Comparison of ENCODE assay signal across 9 cellular contexts in genomic region chr22:37186228-37186996, GRCh38. TPM values are rescaled to one million over a fixed set of nuclear protein-coding genes. Genes with fewer than 3 reads are reported as not detected.
DNase-seq lines count a peak whose midpoint lies in the region; ATAC-seq and TF ChIP-seq lines count a peak whose summit lies in the region.
"Had no signal": no experiment of that assay in that cellular context is flagged by ENCODE, and none has a peak within 500 bp of the region (broad histone marks: within the 10 kb centered on the region; RNA-seq: fewer than 3 reads in every experiment).

No MANE protein-coding gene starts in this region.

- no TSS peak for BruUV-seq in PC-9 (replicated peaks; lab: Mats Ljungman, UMichigan)

- no peaks in the 10 kb centered on the region for H3K9me3 ChIP-seq in PC-9 (ENCODE audit: insufficient read depth, low read depth)

- TF ChIP-seq CTCF in PC-9 (conservative IDR thresholded peaks at IDR 0.05) = no peak
- TF ChIP-seq CTCF in brain (conservative IDR thresholded peaks at IDR 0.05) = no peak

- no peaks in the 10 kb centered on the region for H4K20me1 ChIP-seq in PC-9 (ENCODE audit: insufficient read depth)

- H3K27me3 ChIP-seq in PC-9 (ENCODE audit: insufficient read depth, low read depth) = no peaks in the 10 kb centered on the region

- H3K4me3 ChIP-seq in PC-9 = peak overlapping the region; percentile 65

- H3K9me3 Mint-ChIP-seq in brain = peaks cover 0 to 3% (median 0%) of the 10 kb centered on the region in 5 experiments

- peaks cover 30% of the 10 kb centered on the region for H3K79me2 ChIP-seq in PC-9 (ENCODE audit: low read depth)

- no peaks in the 10 kb centered on the region for H3K9me2 ChIP-seq in PC-9 (ENCODE audit: insufficient read depth)

- ATAC-seq in Right ventricle myocardium inferior = no peak

- peaks cover 53% of the 10 kb centered on the region for H3F3A ChIP-seq in PC-9 (ENCODE audit: insufficient read depth, low read depth)

- DNase-seq in Right ventricle myocardium inferior (ENCODE audit: missing footprints) = peak; percentile 37
- DNase-seq in cardiac septum (ENCODE audit: low spot score) = no peak
- DNase-seq in PC-9 = peak; percentile 71 to 80
- peak; percentile 50 for DNase-seq in inferior parietal cortex (ENCODE audit: extremely low spot score)
- DNase-seq in stromal cell of bone marrow (ENCODE audit: low read depth) = peak; percentile 57
- DNase-seq in NCI-H2107 (lab: John Stamatoyannopoulos, UW) = no peak
- DNase-seq in GOT3 (lab: John Stamatoyannopoulos, UW) = no peak

- H3K27me3 Mint-ChIP-seq in brain = no peaks in the 10 kb centered on the region

- H3K4me3 Mint-ChIP-seq in brain = peak overlapping the region in 4 of 5 experiments; percentile 51 to 87 (median 74)

- no peaks in the 10 kb centered on the region for H3K36me3 ChIP-seq in PC-9 (ENCODE audit: low read depth)

- H3K27ac ChIP-seq in PC-9 = peak overlapping the region; percentile 94

- POLR2A ChIA-PET in PC-9 (lab: Charles Lee; ENCODE audit: unreplicated experiment) = interaction anchor here (0.8 to 0.9 kb wide), 2 partner anchors 11 to 135 kb away, joined by 6 read pairs; partner anchors contain the start of gene KCTD17

- H3K4me1 ChIP-seq in PC-9 (replicated peaks; ENCODE audit: insufficient read depth) = peaks cover 52% of the 10 kb centered on the region

- H2AFZ ChIP-seq in PC-9 = no peak overlapping the region

- intact Hi-C loops in Right ventricle myocardium inferior (cut with DNase I) = no loop called here
- intact Hi-C loops in cardiac septum (cut with DNase I) = no loop called here
- intact Hi-C loops in PC-9 (cut with micrococcal nuclease; ENCODE audit: unreplicated experiment) = loop anchor here (10.0 kb wide), 1 partner anchor 358 kb away; no protein-coding TSS in a partner anchor

- peak overlapping the region; percentile 77 for H3K4me2 ChIP-seq in PC-9

- H3K4me1 Mint-ChIP-seq in brain = peaks cover 42% of the 10 kb centered on the region

- CTCF ChIA-PET in PC-9 (lab: Charles Lee) = interaction anchor here (0.8 to 0.9 kb wide), 2 partner anchors 8 to 13 kb away, joined by 3 to 5 read pairs; no protein-coding TSS in a partner anchor

- H3K27ac Mint-ChIP-seq in brain = peak overlapping the region; percentile 35 to 90 (median 72)

- peaks cover 7% of the 10 kb centered on the region for H3K36me3 Mint-ChIP-seq in brain

RNA-seq across cellular contexts. Expression of gene C1QTNF6, which starts 1.6 kb away (rescaled TPM):
- total RNA-seq in Right ventricle myocardium inferior (1.6 TPM), cardiac septum (2.8 TPM), PC-9 (2021) (72.2 and 85.9 TPM in 2 replicates)
- polyA plus RNA-seq in brain (ENCODE audit: insufficient read depth, low read depth, low replicate concordance) = 4.9 TPM

RNA-seq across cellular contexts. Expression of gene SSTR3, which starts 25.9 kb away (rescaled TPM):
- total RNA-seq in Right ventricle myocardium inferior (not detected), cardiac septum (not detected), PC-9 (2021) (not detected in 2 replicates)
- 1.6 TPM for polyA plus RNA-seq in brain (ENCODE audit: insufficient read depth, low read depth, low replicate concordance)
- total RNA-seq: epithelial cell of proximal tubule had no signal

RNA-seq across cellular contexts. Expression of gene IL2RB, which starts 36.7 kb away (rescaled TPM):
- total RNA-seq in Right ventricle myocardium inferior (1.3 TPM), cardiac septum (0.51 TPM), PC-9 (2021) (0.46 and 1.0 TPM in 2 replicates)
- 1.2 TPM for polyA plus RNA-seq in brain (ENCODE audit: insufficient read depth, low read depth, low replicate concordance)

RNA-seq across cellular contexts. Expression of gene RAC2, which starts 57.7 kb away (rescaled TPM):
- 6.9 TPM for total RNA-seq in Right ventricle myocardium inferior
- total RNA-seq in cardiac septum = 5.1 TPM
- total RNA-seq in PC-9 (2021) = 79.9 and 90.5 TPM in 2 replicates
- 3.3 TPM for polyA plus RNA-seq in brain (ENCODE audit: insufficient read depth, low read depth, low replicate concordance)

Comparison
In these comparisons a context has a peak if more than half of its experiments do, and no peak if none do; other contexts are left out.
1. DNase-seq: peak in Right ventricle myocardium inferior (single experiment), PC-9 (2 of 2), inferior parietal cortex (single experiment) and stromal cell of bone marrow (single experiment); none in cardiac septum (single experiment), NCI-H2107 (single experiment) and GOT3 (single experiment).
2. RNA of gene C1QTNF6, which starts 1.6 kb away (total RNA-seq): 72.2 to 85.9 TPM in PC-9; 2.8 TPM in cardiac septum (single experiment) and 1.6 TPM in Right ventricle myocardium inferior (single experiment); every median in the first group is over 10 times any median in the second.